25 cellular contexts compared by ENCODE assay signal in genomic region chr21:42489991-42490390, GRCh38. TPM values are rescaled to one million over a fixed set of nuclear protein-coding genes. Genes with fewer than 3 reads are reported as not detected.
"Had no signal": no experiment of that assay in that cellular context is flagged by ENCODE, and none has a peak within 500 bp of the region (broad histone marks: within the 10 kb centered on the region; RNA-seq: fewer than 3 reads in every experiment).

No MANE protein-coding gene starts in this region.

- H3K9me3 Mint-ChIP-seq: endodermal cell, mesothelial cell of epicardium had no signal

- H3K36me3 Mint-ChIP-seq: mesothelial cell of epicardium had no signal

- H3K9me3 ChIP-seq: esophagus squamous epithelium, gastrocnemius medialis, heart right ventricle, left lung, lower lobe of right lung, mucosa of descending colon had no signal

- H3K4me3 ChIP-seq: esophagus squamous epithelium, gastrocnemius medialis, heart right ventricle, left lung, lower lobe of right lung, mucosa of descending colon had no signal

- H3K27ac ChIP-seq: epithelial cell of prostate, esophagus squamous epithelium, gastrocnemius medialis, heart right ventricle, left lung, lower lobe of right lung had no signal

- ATAC-seq: effector memory CD8-positive, alpha-beta T cell; esophagus mucosa; gastrocnemius medialis; heart right ventricle; left cardiac atrium; left lung; left ventricle myocardium superior; lower lobe of right lung had no signal

- H3K4me1 Mint-ChIP-seq: mesothelial cell of epicardium had no signal

- H3K27me3 ChIP-seq: left lung had no signal

- H3K36me3 ChIP-seq: esophagus squamous epithelium, gastrocnemius medialis, heart right ventricle, left lung, lower lobe of right lung had no signal

- H3K4me1 ChIP-seq: esophagus squamous epithelium, gastrocnemius medialis, heart right ventricle, left lung, lower lobe of right lung had no signal

- H3K4me3 Mint-ChIP-seq: dendritic cell treated with granulocyte-macrophage colony-stimulating factor and Interleukin-4, amounts not matched to agents 40 ng/mL and 50 ng/mL, for 4 days; effector memory CD8-positive, alpha-beta T cell; endodermal cell; mesothelial cell of epicardium had no signal

- DNase-seq: cortex of kidney; effector CD8-positive, alpha-beta T cell; effector memory CD8-positive, alpha-beta T cell; endodermal cell; esophagus squamous epithelium; foreskin fibroblast; foreskin melanocyte; gastrocnemius medialis; glutamatergic neuron; heart right ventricle; hippocampal formation; left cardiac atrium; left lung; left ventricle myocardium superior; lower lobe of right lung; mesenchymal stem cell had no signal

- H3K27ac Mint-ChIP-seq: dendritic cell treated with granulocyte-macrophage colony-stimulating factor and Interleukin-4, amounts not matched to agents 40 ng/mL and 50 ng/mL, for 4 days; endodermal cell; mesothelial cell of epicardium had no signal

RNA-seq across cellular contexts. Expression of gene RSPH1, which starts 6.0 kb away (rescaled TPM):
- total RNA-seq: dermis microvascular lymphatic vessel endothelial cell, glomerular endothelial cell, left cardiac atrium, left ventricle myocardium superior, lung microvascular endothelial cell, myocyte had no signal

RNA-seq across cellular contexts. Expression of gene SLC37A1, which starts 23.7 kb away (rescaled TPM):
- total RNA-seq: myocyte had no signal
